Comparison of ENCODE assay signal across 8 cellular contexts in genomic region chr16:56425439-56425832, GRCh38. TPM values are rescaled to one million over a fixed set of nuclear protein-coding genes. Genes with fewer than 3 reads are reported as not detected.
DNase-seq lines count a peak whose midpoint lies in the region; TF ChIP-seq lines count a peak whose summit lies in the region.

Gene AMFR (minus strand): TSS chr16:56425545. CDS start chr16:56425327, 218 bp downstream.

- no peaks in the 10 kb centered on the region for H3K27me3 ChIP-seq in kidney epithelial cell (ENCODE audit: control insufficient read depth, insufficient read depth, low read length)

- DNase-seq in NCI-H345 (lab: John Stamatoyannopoulos, UW) = peak; percentile 67
- DNase-seq in NCI-H345 treated with DMSO at 0.1 percent for 48 hours (lab: John Stamatoyannopoulos, UW; ENCODE audit: unreplicated experiment) = no peak
- DNase-seq in HFF-Myc (ENCODE audit: extremely low read depth, low read depth) = no peak
- DNase-seq in NAMALWA (ENCODE audit: low spot score) = peak; percentile 87
- DNase-seq in activated CD4-positive, CD25-positive, alpha-beta regulatory T cell (lab: John Stamatoyannopoulos, UW) = peak; percentile 30 to 59 (median 46)
- DNase-seq in cerebellum (ENCODE audit: low spot score) = peak; percentile 76
- no peak for DNase-seq in kidney epithelial cell (ENCODE audit: low read depth)
- DNase-seq in stimulated activated CD4-positive, alpha-beta T cell treated with anti-CD3 and anti-CD28 coated beads, Interleukin-15, amount 100 ng/mL, for 1 hour (ENCODE audit: low read depth in 1 of 2, low spot score in 1 of 2) = peak; percentile 48 to 56

- peak; percentile 3 for TF ChIP-seq CTCF in HFF-Myc (IDR thresholded peaks at IDR 0.05; ENCODE audit: low read depth, low read length, missing control alignments)
- no peak for TF ChIP-seq CTCF in kidney epithelial cell (IDR thresholded peaks at IDR 0.05; ENCODE audit: insufficient read depth, low read length, poor library complexity, severe bottlenecking)

- no peaks in the 10 kb centered on the region for H3K36me3 ChIP-seq in kidney epithelial cell (ENCODE audit: control insufficient read depth, insufficient read depth, low read length)

- H3K4me3 ChIP-seq in HFF-Myc (replicated peaks; ENCODE audit: low read depth, low read length) (peak within 1 kb of the TSS; percentile 58), kidney epithelial cell (ENCODE audit: low read depth, low read length) (peak within 1 kb of the TSS; percentile 81)

RNA-seq across cellular contexts. Expression of gene AMFR, which starts in this region (rescaled TPM):
- total RNA-seq in cerebellum = 126 TPM
- total RNA-seq in kidney epithelial cell = 131 and 133 TPM in 2 replicates

Comparison
In these comparisons a context has a peak if more than half of its experiments do, and no peak if none do; other contexts are left out.
1. DNase-seq: peak in NCI-H345 (single experiment), NAMALWA (single experiment), activated CD4-positive, CD25-positive, alpha-beta regulatory T cell (4 of 4), cerebellum (single experiment) and stimulated activated CD4-positive, alpha-beta T cell treated with anti-CD3 and anti-CD28 coated beads, Interleukin-15, amount 100 ng/mL, for 1 hour (2 of 2); none in NCI-H345 treated with DMSO at 0.1 percent for 48 hours (single experiment), HFF-Myc (single experiment) and kidney epithelial cell (single experiment).